ENCODE assay signal across 1 cellular context in genomic region chr15:63466378-63467192, GRCh38.
A peak's percentile ranks its signal among the peaks of the same experiment; 100 is the strongest.
TF ChIP-seq lines count a peak whose summit lies in the region.

No MANE protein-coding gene starts in this region.

TF ChIP-seq in SK-N-SH, 30 proteins besides CTCF, POLR2A, EP300 and RAD21 (continued from another document):
- 0 out of 2 replicates have a peak, but pooled peaks have one; percentile 4 for TF ChIP-seq REST (IDR thresholded peaks at IDR 0.05; ENCODE audit: low read depth, low read length)
- TF ChIP-seq USF1 (IDR thresholded peaks at IDR 0.05; ENCODE audit: borderline replicate concordance, low read depth), result no peak
- no peak for TF ChIP-seq USF2 (IDR thresholded peaks at IDR 0.05; ENCODE audit: borderline replicate concordance, low read depth, low read length)
- TF ChIP-seq SIN3A (IDR thresholded peaks at IDR 0.05; ENCODE audit: borderline replicate concordance, low read depth, low read length), result no peak
- TF ChIP-seq TEAD4 (IDR thresholded peaks at IDR 0.05; ENCODE audit: borderline replicate concordance, insufficient read depth), result no peak
- TF ChIP-seq GATA2 (CRISPR knock-in tag; IDR thresholded peaks at IDR 0.05), result peak; percentile 66
- no peak for TF ChIP-seq GABPA (IDR thresholded peaks at IDR 0.05; ENCODE audit: low read depth)
- TF ChIP-seq FOXJ3 (CRISPR knock-in tag; IDR thresholded peaks at IDR 0.05), result no peak
- TF ChIP-seq FOSL2 (IDR thresholded peaks at IDR 0.05; ENCODE audit: borderline replicate concordance, low read depth), result no peak
- TF ChIP-seq POLR2AphosphoS5 (IDR thresholded peaks at IDR 0.05; ENCODE audit: low read depth, low read length), result no peak
- TF ChIP-seq CHD2 (IDR thresholded peaks at IDR 0.05; ENCODE audit: low read length, partially characterized antibody), result peak; percentile 32
- no peak for TF ChIP-seq NRF1 (IDR thresholded peaks at IDR 0.05; ENCODE audit: low read depth, low read length)
- no peak for TF ChIP-seq MEF2A (IDR thresholded peaks at IDR 0.05; ENCODE audit: borderline replicate concordance, low read depth)
- peak; percentile 50 for TF ChIP-seq SMC3 (IDR thresholded peaks at IDR 0.05; ENCODE audit: low read depth, low read length)
